ENCODE assay signal across 9 cellular contexts in the genomic region with DNA sequence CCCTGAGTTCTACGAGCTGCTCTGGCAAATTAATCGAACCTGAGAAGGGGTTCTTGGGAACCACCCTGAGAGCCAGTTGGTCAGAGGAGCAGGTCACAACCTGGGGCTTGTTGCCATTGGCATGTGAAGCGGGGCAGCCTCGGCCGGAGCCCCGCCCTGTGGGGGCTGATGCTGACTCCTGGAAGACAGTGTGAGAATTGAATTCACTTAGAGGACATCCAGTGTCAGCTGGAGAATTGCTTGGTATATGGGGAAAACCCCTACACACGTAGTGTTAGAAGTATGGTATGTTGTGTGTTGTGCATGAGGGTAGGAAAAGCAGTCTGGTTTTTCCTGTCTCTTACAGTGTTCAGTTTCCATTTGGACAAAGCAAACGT. TPM values are rescaled to one million over a fixed set of nuclear protein-coding genes. Genes with fewer than 3 reads are reported as not detected.
DNase-seq lines count a peak whose midpoint lies in the region; ATAC-seq, FAIRE-seq and TF ChIP-seq lines count a peak whose summit lies in the region.
"Had no signal": no experiment of that assay in that cellular context is flagged by ENCODE, and none has a peak within 500 bp of the region (broad histone marks: within the 10 kb centered on the region; RNA-seq: fewer than 3 reads in every experiment).

No MANE protein-coding gene starts in this region.

- H3K4me1 ChIP-seq in uterus = peaks cover 0 to 6% of the 10 kb centered on the region in 2 donors

- intact Hi-C loops in uterus (cut with DNase I; ENCODE audit: low total_unique reads) = no loop called here

- H3K36me3 ChIP-seq in uterus = no peaks in the 10 kb centered on the region

- no peaks in the 10 kb centered on the region for H3K27me3 ChIP-seq in uterus

- peaks cover 75% of the 10 kb centered on the region for H3K36me3 Mint-ChIP-seq in activated T-helper 17 cell treated with anti-CD3 and anti-CD28 coated beads, Interleukin-2, amount 50 U/mL, for 72 hours (ENCODE audit: low read depth)

- peak; percentile 23 for ATAC-seq in HG02623 (IDR thresholded peaks at IDR 0.05; ENCODE audit: unreplicated experiment)
- ATAC-seq in activated T-helper 17 cell treated with anti-CD3 and anti-CD28 coated beads, Interleukin-2, amount 50 U/mL, for 72 hours (replicated peaks) = no peak

- H3K4me3 Mint-ChIP-seq in activated T-helper 17 cell treated with anti-CD3 and anti-CD28 coated beads, Interleukin-2, amount 50 U/mL, for 72 hours = peak overlapping the region; percentile 2

- no peak overlapping the region for H3K27ac Mint-ChIP-seq in activated T-helper 17 cell treated with anti-CD3 and anti-CD28 coated beads, Interleukin-2, amount 50 U/mL, for 72 hours

- FAIRE-seq in GM18507 (lab: Jason Lieb, UNC) = peak; percentile 45

- peak overlapping the region; percentile 64 to 79 for H3K27ac ChIP-seq in uterus

- no peaks in the 10 kb centered on the region for H3K9me3 ChIP-seq in uterus

- H3K4me3 ChIP-seq in uterus = peak overlapping the region; percentile 7 to 18

- H3K9me3 Mint-ChIP-seq in activated T-helper 17 cell treated with anti-CD3 and anti-CD28 coated beads, Interleukin-2, amount 50 U/mL, for 72 hours = no peaks in the 10 kb centered on the region

- DNase-seq in GM18507 (ENCODE audit: extremely low spot score, insufficient read length, low read depth) = no peak
- peak; percentile 37 for DNase-seq in left kidney (ENCODE audit: low read depth, low spot score)
- peak in 1 of 2 donors; percentile 46 for DNase-seq in uterus
- DNase-seq in CD1c-positive myeloid dendritic cell (ENCODE audit: extremely low spot score) = no peak
- no peak for DNase-seq in RKO (ENCODE audit: low spot score)
- DNase-seq in SIG-M5 treated with dmso at 0.1 percent for 504 hours (lab: John Stamatoyannopoulos, UW; ENCODE audit: unreplicated experiment) = no peak

- TF ChIP-seq CTCF in uterus (IDR thresholded peaks at IDR 0.05) = no peak

- TF ChIP-seq POLR2A in uterus (IDR thresholded peaks at IDR 0.05) = no peak

- H3K4me1 Mint-ChIP-seq in activated T-helper 17 cell treated with anti-CD3 and anti-CD28 coated beads, Interleukin-2, amount 50 U/mL, for 72 hours = peaks cover 25% of the 10 kb centered on the region

- H3K27me3 Mint-ChIP-seq in activated T-helper 17 cell treated with anti-CD3 and anti-CD28 coated beads, Interleukin-2, amount 50 U/mL, for 72 hours = no peaks in the 10 kb centered on the region

RNA-seq across cellular contexts. Expression of gene SLC37A1, which starts 11.6 kb away (rescaled TPM):
- 10 to 100 TPM in 1 of 2 donors, 1 to 10 TPM in 1; 3.8 to 17.7 TPM for total RNA-seq in activated T-helper 17 cell treated with anti-CD3 and anti-CD28 coated beads, Interleukin-2, amount 50 U/mL, for 72 hours
- total RNA-seq in uterus = 1 to 10 TPM; 2.3 to 8.8 (median 6.3) TPM

RNA-seq across cellular contexts. Expression of gene RSPH1, which starts 29.2 kb away (rescaled TPM):
- under 1 TPM in 1 of 2 donors, not detected in 1; 0.82 TPM for total RNA-seq in activated T-helper 17 cell treated with anti-CD3 and anti-CD28 coated beads, Interleukin-2, amount 50 U/mL, for 72 hours
- total RNA-seq in uterus = 1 to 10 TPM in 2 of 4 donors, not detected in 2; 1.7 to 3.4 TPM
- total RNA-seq: fibroblast of villous mesenchyme had no signal
